In genomic region chr19:3950871-3951861, GRCh38 we compare ENCODE assay signal across 12 cellular contexts. TPM values are rescaled to one million over a fixed set of nuclear protein-coding genes. Genes with fewer than 3 reads are reported as not detected.
DNase-seq lines count a peak whose midpoint lies in the region; ATAC-seq, FAIRE-seq and TF ChIP-seq lines count a peak whose summit lies in the region.
"Had no signal": no experiment of that assay in that cellular context is flagged by ENCODE, and none has a peak within 500 bp of the region (broad histone marks: within the 10 kb centered on the region; RNA-seq: fewer than 3 reads in every experiment).

No MANE protein-coding gene starts in this region.

- no peak overlapping the region for H2BK120ac ChIP-seq in H9 (ENCODE audit: low read depth, low read length, poor library complexity, severe bottlenecking)
- no peak overlapping the region for H2BK120ac ChIP-seq in mesenchymal stem cell (ENCODE audit: low read depth, low read length)

- H3K4ac ChIP-seq in H9 (ENCODE audit: low read depth, low read length) = no peak overlapping the region
- no peak overlapping the region for H3K4ac ChIP-seq in mesenchymal stem cell (ENCODE audit: low read depth in 1 of 2, low read length in 2 of 2)

- peaks cover 3 to 17% of the 10 kb centered on the region in 2 experiments; a peak in 3 of 4 replicates for H3K4me1 Mint-ChIP-seq in H9

- TF ChIP-seq CTCF in H9 (conservative IDR thresholded peaks at IDR 0.05) = no peak
- no peak for TF ChIP-seq CTCF in WERI-Rb-1 (IDR thresholded peaks at IDR 0.05; ENCODE audit: low read depth, low read length)
- TF ChIP-seq CTCF in foreskin keratinocyte (conservative IDR thresholded peaks at IDR 0.05) = no peak

- no peaks in the 10 kb centered on the region; the same call in 1 of the 2 replicates for H3K27me3 Mint-ChIP-seq in H9 (ENCODE audit: low read depth)

- FAIRE-seq in RCC 7860 (lab: Jason Lieb, UNC) = no peak

- intact Hi-C loops in left cardiac atrium (cut with DNase I) = loop anchor here in 1 of 2 donors (2.0 kb wide), 1 partner anchor 18 kb away; the partner anchor contains the start of gene NMRK2

- H3K4me3 ChIP-seq in WERI-Rb-1 (ENCODE audit: low read depth, low read length) (peak overlapping the region; percentile 47), skeletal muscle satellite cell (ENCODE audit: low read length) (no peak overlapping the region), mesenchymal stem cell (ENCODE audit: insufficient read depth in 1 of 2, low read depth in 1 of 2, low read length in 2 of 2) (no peak overlapping the region)
- H3K4me3 ChIP-seq: ovary had no signal

- DNase-seq in H9 (no peak), WERI-Rb-1 (peak; percentile 64), left cardiac atrium (peak; percentile 66), mesenchymal stem cell (no peak), RCC 7860 (ENCODE audit: low spot score) (no peak), foreskin keratinocyte (no peak)
- DNase-seq: NK-92 treated with Interleukin-12 subunit alpha and Interleukin-12 subunit beta, amount 100 ng/mL, for 24 hours had no signal

- H2AFZ ChIP-seq in H9 (ENCODE audit: low read length) (no peak overlapping the region), mesenchymal stem cell (ENCODE audit: low read depth, low read length) (no peak overlapping the region)

- no peak overlapping the region; a peak in 1 of 5 replicates for H3K4me3 Mint-ChIP-seq in H9

- H3K14ac ChIP-seq in H9 (ENCODE audit: insufficient read depth, low read length) = peak overlapping the region; percentile 37; the same call in 1 of the 2 replicates
- H3K14ac ChIP-seq in mesenchymal stem cell (ENCODE audit: low read length in 2 of 2) = peak overlapping the region in 1 of 2 experiments; percentile 46

- H3K27ac Mint-ChIP-seq in H9 = peak overlapping the region; percentile 39 to 87 (median 62); a peak in 3 of 7 replicates

- H3K4me2 ChIP-seq in H9 (ENCODE audit: insufficient read depth, insufficient read length, low read length) (no peak overlapping the region), skeletal muscle satellite cell (ENCODE audit: low read length) (peak overlapping the region; percentile 50), mesenchymal stem cell (ENCODE audit: low read length, poor library complexity, severe bottlenecking) (no peak overlapping the region)

- H2BK12ac ChIP-seq in H9 (ENCODE audit: insufficient read length, low read depth, low read length) = no peak overlapping the region
- no peak overlapping the region for H2BK12ac ChIP-seq in mesenchymal stem cell (ENCODE audit: low read length in 2 of 2)

- no peak overlapping the region for H2AK5ac ChIP-seq in H9 (ENCODE audit: insufficient read length, low read length)
- no peak overlapping the region for H2AK5ac ChIP-seq in mesenchymal stem cell (ENCODE audit: low read length, severe bottlenecking)

- no peak overlapping the region for H3K56ac ChIP-seq in H9 (ENCODE audit: insufficient read length, low read depth, low read length)

- no peaks in the 10 kb centered on the region for H3K79me2 ChIP-seq in H9 (ENCODE audit: insufficient read depth, low read length)

- H3K23ac ChIP-seq in H9 (ENCODE audit: insufficient read length, low read depth, low read length) (no peak overlapping the region), mesenchymal stem cell (ENCODE audit: low read length in 2 of 2) (no peak overlapping the region)

- no peaks in the 10 kb centered on the region for H3K23me2 ChIP-seq in H9 (ENCODE audit: insufficient read length, low read depth, low read length, poor library complexity, severe bottlenecking)

- H4K8ac ChIP-seq in H9 (replicated peaks; ENCODE audit: insufficient read length, low read depth, low read length) (no peak overlapping the region), mesenchymal stem cell (ENCODE audit: low read length) (no peak overlapping the region)

- no peaks in the 10 kb centered on the region for H4K20me1 ChIP-seq in H9 (ENCODE audit: control insufficient read depth, insufficient read depth, insufficient read length)

- H4K91ac ChIP-seq in H9 (ENCODE audit: insufficient read length, low read depth, low read length) (no peak overlapping the region), mesenchymal stem cell (ENCODE audit: low read length) (no peak overlapping the region)

- H3K9ac ChIP-seq in H9 (ENCODE audit: extremely low read depth, insufficient read length, low read length) = no peak overlapping the region
- H3K9ac ChIP-seq in skeletal muscle satellite cell (ENCODE audit: low read depth, low read length) = no peak overlapping the region
- no peak overlapping the region for H3K9ac ChIP-seq in mesenchymal stem cell (ENCODE audit: low read length)

- no CpG with 5 or more reads among the region's 41 CpGs for WGBS in H9 (ENCODE audit: extremely low coverage, insufficient read length, low lambda C conversion rate)
- WGBS in mesenchymal stem cell = 84% methylated on average over 41 of the region's 41 CpGs

- H3K27ac ChIP-seq in H9 (ENCODE audit: insufficient read length, low read depth, low read length) (no peak overlapping the region), WERI-Rb-1 (peak overlapping the region; percentile 92), mesenchymal stem cell (ENCODE audit: low read length, poor library complexity, severe bottlenecking) (no peak overlapping the region), foreskin keratinocyte (no peak overlapping the region)

- ATAC-seq in left cardiac atrium (peak; percentile 69 to 82), HG02981 (IDR thresholded peaks at IDR 0.05; ENCODE audit: unreplicated experiment) (no peak), foreskin keratinocyte (no peak)

- H3K27me3 ChIP-seq in H9 (ENCODE audit: insufficient read depth, low read length) (no peaks in the 10 kb centered on the region), WERI-Rb-1 (ENCODE audit: insufficient read depth, low read depth, severe bottlenecking) (no peaks in the 10 kb centered on the region), skeletal muscle satellite cell (ENCODE audit: control insufficient read depth, insufficient read depth, low read length) (no peaks in the 10 kb centered on the region), mesenchymal stem cell (ENCODE audit: control insufficient read depth in 1 of 2, insufficient read depth in 1 of 2, low read length in 2 of 2) (peaks cover 0 to 5% of the 10 kb centered on the region in 2 experiments), foreskin keratinocyte (no peaks in the 10 kb centered on the region)
- H3K27me3 ChIP-seq: ovary had no signal

- H2BK15ac ChIP-seq in H9 (ENCODE audit: low read depth, low read length) (no peak overlapping the region), mesenchymal stem cell (ENCODE audit: low read depth, poor library complexity, severe bottlenecking) (no peak overlapping the region)

- H3K36me3 Mint-ChIP-seq in H9 (ENCODE audit: insufficient read depth in 1 of 3, low read depth in 3 of 3) = peaks cover 0 to 5% (median 0%) of the 10 kb centered on the region in 3 experiments; a peak in 3 of 7 replicates

- H3K36me3 ChIP-seq in WERI-Rb-1 (peaks cover 24% of the 10 kb centered on the region), skeletal muscle satellite cell (ENCODE audit: insufficient read depth, low read length) (peaks cover 8% of the 10 kb centered on the region), mesenchymal stem cell (ENCODE audit: control insufficient read depth in 1 of 2, insufficient read depth in 2 of 2, low read depth in 1 of 2, low read length in 2 of 2) (peaks cover 12 to 20% of the 10 kb centered on the region in 2 experiments)
- H3K36me3 ChIP-seq: ovary had no signal

- no peaks in the 10 kb centered on the region for H3K9me3 Mint-ChIP-seq in H9

- no peaks in the 10 kb centered on the region for H3K79me1 ChIP-seq in H9 (ENCODE audit: insufficient read depth, low read depth, low read length, poor library complexity, severe bottlenecking)
- H3K79me1 ChIP-seq in mesenchymal stem cell (replicated peaks; ENCODE audit: low read length, poor library complexity, severe bottlenecking) = peaks cover 7% of the 10 kb centered on the region

- peak overlapping the region; percentile 17 for H3K18ac ChIP-seq in H9 (ENCODE audit: insufficient read length, low read depth, low read length)
- no peak overlapping the region for H3K18ac ChIP-seq in mesenchymal stem cell (ENCODE audit: low read depth in 1 of 2, low read length in 2 of 2)

- no peak overlapping the region for H2BK5ac ChIP-seq in H9 (ENCODE audit: insufficient read length, low read length)
- H2BK5ac ChIP-seq in mesenchymal stem cell (ENCODE audit: low read depth, low read length, poor library complexity, severe bottlenecking) = no peak overlapping the region

- H3K4me1 ChIP-seq in H9 (ENCODE audit: insufficient read depth, low read length) (no peaks in the 10 kb centered on the region), skeletal muscle satellite cell (ENCODE audit: control insufficient read depth, insufficient read depth, low read length) (peaks cover 24% of the 10 kb centered on the region), mesenchymal stem cell (ENCODE audit: control insufficient read depth, insufficient read depth, low read depth, low read length) (peaks cover 8% of the 10 kb centered on the region), foreskin keratinocyte (no peaks in the 10 kb centered on the region)

- no peak overlapping the region for H4K5ac ChIP-seq in H9 (ENCODE audit: insufficient read length, low read depth, low read length)

- no peaks in the 10 kb centered on the region for H3K9me3 ChIP-seq in H9 (ENCODE audit: control insufficient read depth, low read depth, low read length)
- H3K9me3 ChIP-seq in WERI-Rb-1 (ENCODE audit: severe bottlenecking) = no peaks in the 10 kb centered on the region
- H3K9me3 ChIP-seq in skeletal muscle satellite cell (replicated peaks; ENCODE audit: low read length) = no peaks in the 10 kb centered on the region
- no peaks in the 10 kb centered on the region for H3K9me3 ChIP-seq in mesenchymal stem cell (ENCODE audit: control insufficient read depth, low read length)
- H3K9me3 ChIP-seq: ovary had no signal

- no peak overlapping the region for H3T11ph ChIP-seq in H9 (ENCODE audit: low read length)

- H2BK20ac ChIP-seq in H9 (ENCODE audit: low read depth, low read length, poor library complexity, severe bottlenecking) = no peak overlapping the region

RNA-seq across cellular contexts. Expression of gene NMRK2, which starts 18.3 kb away (rescaled TPM):
- 60.0 and 62.7 TPM in 2 replicates for total RNA-seq in H9 (2021)
- total RNA-seq in left cardiac atrium = 1,000 to 10,000 TPM; 1,098 to 1,409 TPM
- total RNA-seq in skeletal muscle satellite cell (2012; rRNA removed) = 0.22 TPM in 1 of 2 replicates, not detected in the other
- not detected for polyA plus RNA-seq in mesenchymal stem cell (2013, experiment 1 of 2)
- polyA plus RNA-seq in mesenchymal stem cell (2013, experiment 2 of 2) = not detected
- total RNA-seq in foreskin keratinocyte = not detected in 2 replicates
- not detected in 2 replicates for polyA plus RNA-seq in foreskin keratinocyte
- total RNA-seq: Daoy, subcutaneous adipose tissue had no signal

RNA-seq across cellular contexts. Expression of gene DAPK3, which starts 19.7 kb away (rescaled TPM):
- total RNA-seq in H9 (2021) (114 and 121 TPM in 2 replicates), left cardiac atrium (10 to 100 TPM; 52.4 to 95.1 TPM), foreskin keratinocyte (61.9 and 67.6 TPM in 2 replicates)
- total RNA-seq in skeletal muscle satellite cell (2012; rRNA removed) = 56.8 and 81.9 TPM in 2 replicates
- 83.5 TPM for polyA plus RNA-seq in mesenchymal stem cell (2013, experiment 1 of 2)
- polyA plus RNA-seq in mesenchymal stem cell (2013, experiment 2 of 2) = 80.6 TPM
- 59.9 and 69.1 TPM in 2 replicates for polyA plus RNA-seq in foreskin keratinocyte

RNA-seq across cellular contexts. Expression of gene EEF2, which starts 34.1 kb away (rescaled TPM):
- total RNA-seq in H9 (2021) (3,615 and 3,676 TPM in 2 replicates), left cardiac atrium (1,000 to 10,000 TPM; 1,815 to 2,062 TPM), foreskin keratinocyte (1,955 and 2,022 TPM in 2 replicates)
- 2,770 and 2,827 TPM in 2 replicates for total RNA-seq in skeletal muscle satellite cell (2012; rRNA removed)
- polyA plus RNA-seq in mesenchymal stem cell (2013, experiment 1 of 2) = 2,485 TPM
- 2,452 TPM for polyA plus RNA-seq in mesenchymal stem cell (2013, experiment 2 of 2)
- polyA plus RNA-seq in foreskin keratinocyte = 1,478 and 1,570 TPM in 2 replicates

RNA-seq across cellular contexts. Expression of gene PIAS4, which starts 56.4 kb away (rescaled TPM):
- total RNA-seq in H9 (2021) (52.0 and 59.4 TPM in 2 replicates), left cardiac atrium (10 to 100 TPM; 13.8 to 14.0 TPM), foreskin keratinocyte (22.0 and 23.9 TPM in 2 replicates)
- 13.9 and 17.0 TPM in 2 replicates for total RNA-seq in skeletal muscle satellite cell (2012; rRNA removed)
- 49.3 TPM for polyA plus RNA-seq in mesenchymal stem cell (2013, experiment 1 of 2)
- polyA plus RNA-seq in mesenchymal stem cell (2013, experiment 2 of 2) = 49.4 TPM
- 10.7 and 11.9 TPM in 2 replicates for polyA plus RNA-seq in foreskin keratinocyte

Comparison
In these comparisons a context has a peak if more than half of its experiments do, and no peak if none do; other contexts are left out.
1. DNase-seq: peak in WERI-Rb-1 (single experiment) and left cardiac atrium (single experiment); none in H9 (single experiment), mesenchymal stem cell (single experiment), RCC 7860 (single experiment) and foreskin keratinocyte (0 of 2).
2. ATAC-seq: peak in left cardiac atrium (2 of 2); none in HG02981 (single experiment) and foreskin keratinocyte (single experiment).
3. RNA of gene NMRK2, which starts 18.3 kb away (total RNA-seq): 1,098 to 1,409 TPM in left cardiac atrium and 60.0 to 62.7 TPM in H9; not detected in foreskin keratinocyte; every median in the first group is over 10 times any median in the second.